In genomic region chr9:78714591-78714990, GRCh38 we compare ENCODE assay signal across 1 cellular context.
TF ChIP-seq lines count a peak whose summit lies in the region.

No MANE protein-coding gene starts in this region.

TF ChIP-seq in IMR-90, 13 proteins besides CTCF, POLR2A, EP300 and RAD21 (continued from another document):
- TF ChIP-seq ELK1 (IDR thresholded peaks at IDR 0.05; ENCODE audit: borderline replicate concordance, low read depth, low read length) (no peak), MAZ (IDR thresholded peaks at IDR 0.05; ENCODE audit: borderline replicate concordance, low read depth, low read length) (no peak), CEBPB (IDR thresholded peaks at IDR 0.05; ENCODE audit: low read depth, low read length) (no peak), FOS (IDR thresholded peaks at IDR 0.05; ENCODE audit: low read depth, low read length) (no peak)
